ENCODE assay signal across 30 cellular contexts in genomic region chr12:122820138-122820537, GRCh38.
"Had no signal": no experiment of that assay in that cellular context is flagged by ENCODE, and none has a peak within 500 bp of the region (broad histone marks: within the 10 kb centered on the region; RNA-seq: fewer than 3 reads in every experiment).

No MANE protein-coding gene starts in this region.

- FAIRE-seq: endothelial cell of umbilical vein, kidney, TTC549 had no signal

- H3K9me3 Mint-ChIP-seq: activated naive CD4-positive, alpha-beta T cell treated with anti-CD3 and anti-CD28 coated beads, Interleukin-2, amount 50 U/mL, for 24 hours; activated naive CD8-positive, alpha-beta T cell treated with anti-CD3 and anti-CD28 coated beads, Interleukin-2, amount 50 U/mL, for 24 hours; immature natural killer cell; naive thymus-derived CD8-positive, alpha-beta T cell; neural crest cell; T-helper 1 cell treated with Interleukin-12 subunit alpha and Interleukin-12 subunit beta and Interleukin-4 antibody, amounts not matched to agents 30 μg/mL and 1 μg/mL, for 36 hours had no signal

- ATAC-seq: activated CD4-positive, CD25-positive, alpha-beta regulatory T cell treated with anti-CD3 and anti-CD28 coated beads, Interleukin-2, amount 50 U/mL, for 24 hours; activated naive CD8-positive, alpha-beta T cell treated with anti-CD3 and anti-CD28 coated beads, Interleukin-2, amount 50 U/mL, for 24 hours; gastroesophageal sphincter; left colon had no signal

- DNase-seq: activated CD4-positive, alpha-beta T cell treated with anti-CD3 and anti-CD28 coated beads for 48 hours; activated CD4-positive, alpha-beta T cell treated with anti-CD3 and anti-CD28 coated beads, Interleukin-2, amount 50 U/mL, for 48 hours; activated CD8-positive, alpha-beta memory T cell treated with anti-CD3 and anti-CD28 coated beads, Interleukin-2, amount 50 U/mL, for 4 hours; activated naive CD8-positive, alpha-beta T cell treated with anti-CD3 and anti-CD28 coated beads, Interleukin-2, amount 50 U/mL, for 24 hours; activated T-cell treated with anti-CD3 and anti-CD28 coated beads, Interleukin-2, amount 50 U/mL, for 1 hour; head of caudate nucleus; immature natural killer cell; kidney; left colon; midbrain; naive thymus-derived CD8-positive, alpha-beta T cell; occipital lobe; stimulated activated CD4-positive, alpha-beta T cell treated with anti-CD3 and anti-CD28 coated beads, Interleukin-1b, Interleukin-23, amount 100 ng/mL, for 48 hours; stimulated activated CD4-positive, alpha-beta T cell treated with anti-CD3 and anti-CD28 coated beads, Interleukin-4, amount 100 ng/mL, for 4 hours; stimulated activated CD8-positive, alpha-beta memory T cell treated with anti-CD3 and anti-CD28 coated beads, Interleukin-4, amount 100 ng/mL, for 48 hours; stimulated activated naive CD4-positive, alpha-beta T cell; T-helper 9 cell; testis; transverse colon had no signal

- H3K79me2 ChIP-seq: parathyroid adenoma had no signal

- H3K27me3 ChIP-seq: gastroesophageal sphincter, right atrium auricular region, testis, transverse colon had no signal

- H3K4me1 Mint-ChIP-seq: activated naive CD4-positive, alpha-beta T cell treated with anti-CD3 and anti-CD28 coated beads, Interleukin-2, amount 50 U/mL, for 24 hours; immature natural killer cell; neural crest cell had no signal

- H3K4me2 ChIP-seq: smooth muscle cell had no signal

- H3K36me3 ChIP-seq: gastroesophageal sphincter, right atrium auricular region, transverse colon had no signal

- H3K36me3 Mint-ChIP-seq: activated naive CD4-positive, alpha-beta T cell treated with anti-CD3 and anti-CD28 coated beads, Interleukin-2, amount 50 U/mL, for 24 hours; naive thymus-derived CD8-positive, alpha-beta T cell had no signal

- H3K27ac Mint-ChIP-seq: activated naive CD4-positive, alpha-beta T cell treated with anti-CD3 and anti-CD28 coated beads, Interleukin-2, amount 50 U/mL, for 24 hours; activated naive CD8-positive, alpha-beta T cell treated with anti-CD3 and anti-CD28 coated beads, Interleukin-2, amount 50 U/mL, for 24 hours; immature natural killer cell; T-helper 1 cell treated with Interleukin-12 subunit alpha and Interleukin-12 subunit beta and Interleukin-4 antibody, amounts not matched to agents 30 μg/mL and 1 μg/mL, for 36 hours had no signal

- H3K4me1 ChIP-seq: gastroesophageal sphincter, parathyroid adenoma, right atrium auricular region, testis, transverse colon had no signal

- H3K27me3 Mint-ChIP-seq: activated naive CD4-positive, alpha-beta T cell treated with anti-CD3 and anti-CD28 coated beads, Interleukin-2, amount 50 U/mL, for 24 hours; activated naive CD8-positive, alpha-beta T cell treated with anti-CD3 and anti-CD28 coated beads, Interleukin-2, amount 50 U/mL, for 24 hours; naive thymus-derived CD8-positive, alpha-beta T cell had no signal

- H3K27ac ChIP-seq: gastroesophageal sphincter, parathyroid adenoma, right atrium auricular region, testis, transverse colon, VCaP had no signal

- H3K4me3 ChIP-seq: gastroesophageal sphincter, right atrium auricular region, smooth muscle cell, testis, transverse colon had no signal

- H3K4me3 Mint-ChIP-seq: activated naive CD4-positive, alpha-beta T cell treated with anti-CD3 and anti-CD28 coated beads, Interleukin-2, amount 50 U/mL, for 24 hours; activated naive CD8-positive, alpha-beta T cell treated with anti-CD3 and anti-CD28 coated beads, Interleukin-2, amount 50 U/mL, for 24 hours; immature natural killer cell; neural crest cell; T-helper 1 cell treated with Interleukin-12 subunit alpha and Interleukin-12 subunit beta and Interleukin-4 antibody, amounts not matched to agents 30 μg/mL and 1 μg/mL, for 36 hours had no signal

- H3K9ac ChIP-seq: parathyroid adenoma had no signal

- H3K9me3 ChIP-seq: gastroesophageal sphincter, right atrium auricular region, testis, transverse colon had no signal

- H2AFZ ChIP-seq: parathyroid adenoma had no signal
